Comparison of ENCODE assay signal across 13 cellular contexts in the genomic region with DNA sequence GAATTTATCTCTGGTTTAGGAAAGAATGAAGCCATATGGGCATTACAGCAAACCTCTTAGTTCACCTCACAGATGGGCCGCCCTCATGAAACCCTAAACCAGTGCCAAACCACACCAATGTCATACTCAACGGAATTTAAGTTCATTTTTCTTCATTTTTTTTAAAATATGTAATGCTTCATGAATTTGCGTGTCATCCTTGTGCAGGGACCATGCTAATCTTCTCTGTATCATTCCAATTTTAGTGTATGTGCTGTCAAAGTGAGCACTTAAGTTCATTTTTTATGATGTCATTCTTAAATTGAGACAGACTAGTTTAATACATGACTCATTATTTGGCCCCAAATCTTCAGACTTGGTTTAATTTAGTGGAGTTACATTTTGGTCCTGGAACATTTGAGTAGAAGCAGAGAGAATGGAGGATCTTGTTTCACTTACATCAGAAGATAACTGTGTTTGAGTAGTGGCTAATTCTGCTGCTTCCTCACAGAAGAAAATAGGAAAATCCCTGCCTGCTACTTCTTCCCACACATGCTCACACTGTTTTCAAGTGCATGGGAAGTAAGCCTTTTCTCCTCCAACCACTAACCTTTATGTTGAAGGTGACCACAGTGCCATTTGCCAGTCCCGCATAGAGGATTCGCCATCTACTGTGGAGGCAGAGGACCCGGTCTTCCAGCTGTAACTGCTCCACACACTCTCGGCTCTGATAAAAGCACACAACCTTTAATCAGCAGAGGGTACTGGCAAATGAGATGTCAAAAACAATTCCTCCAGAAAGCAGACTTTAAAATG.
DNase-seq lines count a peak whose midpoint lies in the region; FAIRE-seq and TF ChIP-seq lines count a peak whose summit lies in the region.
"Had no signal": no experiment of that assay in that cellular context is flagged by ENCODE, and none has a peak within 500 bp of the region (broad histone marks: within the 10 kb centered on the region; RNA-seq: fewer than 3 reads in every experiment).

No MANE protein-coding gene starts in this region.

- H3K4me1 ChIP-seq in A673 (ENCODE audit: insufficient read depth, low read length, poor library complexity, severe bottlenecking): no peaks in the 10 kb centered on the region
- peaks cover 18% of the 10 kb centered on the region for H3K4me1 ChIP-seq in GM23248 (ENCODE audit: insufficient read depth)
- no peaks in the 10 kb centered on the region for H3K4me1 ChIP-seq in right atrium auricular region
- H3K4me1 ChIP-seq in HAP-1: no peaks in the 10 kb centered on the region
- H3K4me1 ChIP-seq in effector memory CD4-positive, alpha-beta T cell (ENCODE audit: control insufficient read depth, insufficient read depth, low read length, poor library complexity, severe bottlenecking): no peaks in the 10 kb centered on the region

- intact Hi-C loops in A673 (cut with micrococcal nuclease; ENCODE audit: unreplicated experiment): no loop called here

- TF ChIP-seq CTCF in A673 (conservative IDR thresholded peaks at IDR 0.05; ENCODE audit: low read depth, low read length): no peak
- TF ChIP-seq CTCF in right atrium auricular region (IDR thresholded peaks at IDR 0.05): no peak

- H3K27me3 ChIP-seq in A673 (replicated peaks; ENCODE audit: insufficient read depth, low read depth, low read length, poor library complexity): no peaks in the 10 kb centered on the region
- H3K27me3 ChIP-seq in GM23248 (replicated peaks; ENCODE audit: insufficient read depth): no peaks in the 10 kb centered on the region
- H3K27me3 ChIP-seq in right atrium auricular region: no peaks in the 10 kb centered on the region
- no peaks in the 10 kb centered on the region for H3K27me3 ChIP-seq in HAP-1 (ENCODE audit: low read depth)
- H3K27me3 ChIP-seq in effector memory CD4-positive, alpha-beta T cell (replicated peaks; ENCODE audit: control insufficient read depth, insufficient read depth, low read length, poor library complexity, severe bottlenecking): no peaks in the 10 kb centered on the region
- H3K27me3 ChIP-seq: hepatocyte had no signal

- peak; percentile 12 for DNase-seq in A673 (ENCODE audit: low spot score)
- DNase-seq in GM23248: peak; percentile 93
- DNase-seq in amniotic epithelial cell (ENCODE audit: low read depth): peak; percentile 62
- no peak for DNase-seq in right atrium auricular region (ENCODE audit: low spot score)
- DNase-seq in GM19239 (ENCODE audit: insufficient read length, low spot score): no peak
- no peak for DNase-seq in NCI-H1436 (lab: John Stamatoyannopoulos, UW)
- DNase-seq in HAP-1 (ENCODE audit: low spot score in 2 of 2): no peak
- no peak for DNase-seq in effector memory CD4-positive, alpha-beta T cell
- DNase-seq: activated T-cell treated with anti-CD3 and anti-CD28 coated beads, Interleukin-2, amount 50 U/mL, for 4 hours; dermis blood vessel endothelial cell; midbrain; NCI-H187 had no signal

- no TSS peak for BruUV-seq in A673 (replicated peaks; lab: Mats Ljungman, UMichigan)

- H3K4me3 ChIP-seq in A673 (ENCODE audit: low read depth, low read length, poor library complexity, severe bottlenecking) (no peak overlapping the region), GM23248 (no peak overlapping the region), right atrium auricular region (no peak overlapping the region), HAP-1 (no peak overlapping the region)
- H3K4me3 ChIP-seq in effector memory CD4-positive, alpha-beta T cell (ENCODE audit: insufficient read depth, low read depth, low read length, poor library complexity, severe bottlenecking): no peak overlapping the region
- H3K4me3 ChIP-seq: hepatocyte had no signal

- POLR2A ChIA-PET in A673 (lab: Charles Lee; ENCODE audit: low non-redundant PET): no interaction called here

- 34 to 39% methylated on average over 7 of the region's 7 CpGs for WGBS in GM23248 (ENCODE audit: low coverage in 1 of 2, low lambda C conversion rate in 2 of 2, missing lambda C conversion rate in 2 of 2), 2 experiments

- H3K9ac ChIP-seq in GM23248: peak overlapping the region; percentile 43

- H3K9me3 ChIP-seq in A673 (ENCODE audit: low read depth, low read length, poor library complexity, severe bottlenecking) (no peaks in the 10 kb centered on the region), GM23248 (ENCODE audit: low read depth) (no peaks in the 10 kb centered on the region), right atrium auricular region (no peaks in the 10 kb centered on the region), HAP-1 (no peaks in the 10 kb centered on the region)
- no peaks in the 10 kb centered on the region for H3K9me3 ChIP-seq in effector memory CD4-positive, alpha-beta T cell (ENCODE audit: control insufficient read depth, low read length)

- H3K79me2 ChIP-seq in GM23248 (ENCODE audit: insufficient read depth): no peaks in the 10 kb centered on the region
- H3K79me2 ChIP-seq: hepatocyte had no signal

- no peaks in the 10 kb centered on the region for H4K20me1 ChIP-seq in GM23248 (ENCODE audit: insufficient read depth)

- FAIRE-seq in GM19239 (lab: Jason Lieb, UNC): no peak

- H2AFZ ChIP-seq in GM23248: 0 out of 2 replicates have a peak overlapping the region, but pooled peaks have one; percentile 10
- H2AFZ ChIP-seq: hepatocyte had no signal

- no peaks in the 10 kb centered on the region for H3K9me2 ChIP-seq in GM23248 (ENCODE audit: insufficient read depth)

- in situ Hi-C loops in GM23248 (cut with MboI) (no loop called here), HAP-1 (cut with MboI; ENCODE audit: low sequenced_read_pairs) (no loop called here)

- H3K27ac ChIP-seq in A673 (ENCODE audit: low read depth, low read length, poor library complexity, severe bottlenecking) (no peak overlapping the region), GM23248 (peak overlapping the region; percentile 84), right atrium auricular region (peak overlapping the region; percentile 44 to 55)
- no peak overlapping the region for H3K27ac ChIP-seq in effector memory CD4-positive, alpha-beta T cell (ENCODE audit: insufficient read depth, low read length, poor library complexity, severe bottlenecking)
- H3K27ac ChIP-seq: hepatocyte had no signal

- peaks cover 88% of the 10 kb centered on the region for H3K36me3 ChIP-seq in A673 (ENCODE audit: insufficient read depth, low read length, poor library complexity, severe bottlenecking)
- peaks cover 43% of the 10 kb centered on the region for H3K36me3 ChIP-seq in GM23248 (ENCODE audit: low read depth)
- H3K36me3 ChIP-seq in right atrium auricular region: peaks cover 96% of the 10 kb centered on the region
- peaks cover 33% of the 10 kb centered on the region for H3K36me3 ChIP-seq in HAP-1 (replicated peaks)
- H3K36me3 ChIP-seq in effector memory CD4-positive, alpha-beta T cell (ENCODE audit: control insufficient read depth, insufficient read depth, low read length): peaks cover 48% of the 10 kb centered on the region

- peaks cover 40% of the 10 kb centered on the region for H3F3A ChIP-seq in GM23248 (ENCODE audit: insufficient read depth)

- H3K4me2 ChIP-seq in GM23248 (ENCODE audit: unreplicated experiment): peak overlapping the region; percentile 41
- H3K4me2 ChIP-seq: hepatocyte had no signal

- CTCF ChIA-PET in A673 (lab: Charles Lee): no interaction called here

Comparison
In these comparisons a context has a peak if more than half of its experiments do, and no peak if none do; other contexts are left out.
1. DNase-seq: peak in A673 (single experiment), GM23248 (single experiment) and amniotic epithelial cell (single experiment); none in right atrium auricular region (single experiment), GM19239 (single experiment), NCI-H1436 (single experiment), HAP-1 (0 of 2) and effector memory CD4-positive, alpha-beta T cell (0 of 3).
2. H3K27ac ChIP-seq: peak in GM23248 (single experiment) and right atrium auricular region (2 of 2); none in A673 (single experiment) and effector memory CD4-positive, alpha-beta T cell (single experiment).